Comparison of ENCODE assay signal across 18 cellular contexts in the genomic region with DNA sequence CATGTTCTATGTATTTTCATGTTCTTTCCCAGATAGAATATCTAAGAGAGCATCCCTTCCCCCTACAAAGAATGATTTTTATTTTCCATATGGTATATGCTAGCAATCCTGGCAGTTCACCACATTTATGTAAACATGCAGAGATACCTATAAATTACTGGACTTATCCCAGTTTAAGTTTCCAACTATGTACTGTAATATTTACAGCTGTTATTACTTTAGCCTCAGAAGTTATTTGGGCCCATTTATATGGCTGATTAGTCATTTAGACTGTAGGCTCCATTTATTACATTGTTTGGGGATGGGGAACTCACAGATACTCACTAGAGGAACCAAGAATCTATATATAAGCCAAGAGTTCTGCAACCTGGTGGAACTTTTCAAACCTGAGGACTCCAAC.
"Had no signal": no experiment of that assay in that cellular context is flagged by ENCODE, and none has a peak within 500 bp of the region (broad histone marks: within the 10 kb centered on the region; RNA-seq: fewer than 3 reads in every experiment).

No MANE protein-coding gene starts in this region.

- H3K27me3 ChIP-seq: dorsolateral prefrontal cortex, esophagus muscularis mucosa, gastrocnemius medialis, heart right ventricle, left lung had no signal

- H3K9me3 ChIP-seq: esophagus muscularis mucosa, gastrocnemius medialis, heart right ventricle, left lung, lower lobe of right lung had no signal

- H3K4me1 ChIP-seq: esophagus muscularis mucosa, left lung, lower lobe of right lung had no signal

- H3K36me3 ChIP-seq: esophagus muscularis mucosa, gastrocnemius medialis, heart right ventricle, left lung, lower lobe of right lung had no signal

- ATAC-seq: gastrocnemius medialis, heart right ventricle, left cardiac atrium, left lung, left ventricle myocardium superior, lower lobe of right lung had no signal

- H3K4me3 ChIP-seq: coronary artery, dorsolateral prefrontal cortex, esophagus muscularis mucosa, gastrocnemius medialis, heart right ventricle, left lung, lower lobe of right lung had no signal

- DNase-seq: dermis blood vessel endothelial cell; dorsolateral prefrontal cortex; effector CD4-positive, alpha-beta T cell; effector memory CD4-positive, alpha-beta T cell; foreskin fibroblast; foreskin melanocyte; gastrocnemius medialis; glutamatergic neuron; head of caudate nucleus; heart right ventricle; hippocampal formation; left cardiac atrium; left lung; left ventricle myocardium superior; lower lobe of right lung; mesenchymal stem cell had no signal

- H3K27ac ChIP-seq: coronary artery, dorsolateral prefrontal cortex, esophagus muscularis mucosa, gastrocnemius medialis, heart right ventricle, left lung, lower lobe of right lung had no signal
